8 cellular contexts compared by ENCODE assay signal in the genomic region with DNA sequence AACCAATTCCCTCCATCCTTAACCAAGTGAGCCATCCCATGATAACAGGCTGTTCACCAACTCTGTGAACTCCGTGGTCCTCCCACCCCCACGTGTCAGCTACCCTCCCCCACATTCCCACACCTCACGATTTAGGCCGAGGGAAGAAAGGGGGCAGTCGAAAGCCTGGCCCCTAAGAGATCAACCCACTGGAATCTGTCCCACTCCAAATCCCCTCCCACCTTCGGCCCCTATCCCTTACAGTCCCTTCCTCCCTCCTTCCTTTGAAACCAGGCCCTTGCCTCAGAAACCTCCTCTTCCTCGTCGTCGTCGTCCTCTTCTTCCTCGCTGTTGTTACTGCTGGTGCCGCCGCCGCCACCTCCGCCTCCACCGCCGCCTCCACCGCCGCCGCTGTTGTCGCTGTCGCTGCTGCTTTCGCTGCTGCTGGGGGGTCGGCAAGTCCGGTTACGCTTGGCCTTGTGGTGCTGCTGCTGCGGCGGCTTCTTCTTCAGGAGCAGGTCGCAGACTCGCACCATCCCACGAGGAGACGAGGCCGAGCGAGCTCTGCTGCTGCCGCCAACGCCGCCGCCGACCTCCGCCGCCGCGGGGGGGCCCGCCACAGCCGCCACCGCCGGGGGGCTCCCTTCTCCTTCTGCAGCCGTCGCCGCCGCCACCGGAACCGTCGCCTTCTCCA. TPM values are rescaled to one million over a fixed set of nuclear protein-coding genes. Genes with fewer than 3 reads are reported as not detected.
DNase-seq lines count a peak whose midpoint lies in the region; ATAC-seq, FAIRE-seq and TF ChIP-seq lines count a peak whose summit lies in the region.

No MANE protein-coding gene starts in this region.

- H4K20me1 ChIP-seq in SK-N-SH (ENCODE audit: insufficient read depth) = peaks cover 40% of the 10 kb centered on the region

- H3K4ac ChIP-seq in mesenchymal stem cell (ENCODE audit: low read depth in 1 of 2, low read length in 2 of 2) = peak overlapping the region; percentile 66 to 100

- intact Hi-C loops in dorsolateral prefrontal cortex (cut with DNase I) (loop anchor here (1.0 to 10.0 kb wide), 5 partner anchors 35 to 553 kb away; a partner anchor contains a TSS), tibial artery (cut with DNase I; ENCODE audit: low total_unique reads) (loop anchor here (5.0 kb wide), 2 partner anchors 131 to 191 kb away; a partner anchor contains a TSS)

- peak overlapping the region; percentile 97 for H2BK15ac ChIP-seq in mesenchymal stem cell (ENCODE audit: low read depth, poor library complexity, severe bottlenecking)

- H3K9ac ChIP-seq in SK-N-SH (peak overlapping the region; percentile 83), mesenchymal stem cell (ENCODE audit: low read length) (peak overlapping the region; percentile 96)

- peak overlapping the region; percentile 75 for H2BK120ac ChIP-seq in mesenchymal stem cell (ENCODE audit: low read depth, low read length)

- H4K8ac ChIP-seq in mesenchymal stem cell (ENCODE audit: low read length) = peak overlapping the region; percentile 78

- H3K4me3 ChIP-seq in SK-N-SH (ENCODE audit: low read depth in 2 of 2, low read length in 1 of 2) (peak overlapping the region; percentile 75 to 94), dorsolateral prefrontal cortex (peak overlapping the region; percentile 50 to 100 (median 87)), mesenchymal stem cell (ENCODE audit: insufficient read depth in 1 of 2, low read depth in 1 of 2, low read length in 2 of 2) (peak overlapping the region; percentile 92 to 100), tibial artery (peak overlapping the region; percentile 95 to 99)

- peak overlapping the region; percentile 97 for H2BK5ac ChIP-seq in mesenchymal stem cell (ENCODE audit: low read depth, low read length, poor library complexity, severe bottlenecking)

- peak; percentile 33 for FAIRE-seq in GM19239 (lab: Jason Lieb, UNC)

- no peak for TF ChIP-seq EP300 in SK-N-SH (IDR thresholded peaks at IDR 0.05; ENCODE audit: borderline replicate concordance in 1 of 2, low read depth in 1 of 2, low read length in 1 of 2)

- TF ChIP-seq CTCF in SK-N-SH (IDR thresholded peaks at IDR 0.05) (peak; percentile 52), dorsolateral prefrontal cortex (IDR thresholded peaks at IDR 0.05 in 54 of 56, conservative IDR thresholded peaks at IDR 0.05 in 2 of 56; ENCODE audit: low read depth in 1 of 56, partially characterized antibody in 56 of 56) (peak in 44 of 56 donors; percentile 9 to 66 (median 44)), tibial artery (IDR thresholded peaks at IDR 0.05) (peak in 1 of 2 experiments; percentile 18)

- peak overlapping the region in 1 of 2 experiments; percentile 100 for H3K14ac ChIP-seq in mesenchymal stem cell (ENCODE audit: low read length in 2 of 2)

- H3K4me1 ChIP-seq in SK-N-SH (ENCODE audit: control insufficient read depth in 1 of 2, insufficient read depth in 2 of 2, low read depth in 1 of 2, low read length in 1 of 2) (peaks cover 7 to 9% of the 10 kb centered on the region in 2 experiments; a peak in 2 of 4 replicates), mesenchymal stem cell (ENCODE audit: control insufficient read depth, insufficient read depth, low read depth, low read length) (peaks cover 1% of the 10 kb centered on the region), tibial artery (peaks cover 0 to 61% (median 38%) of the 10 kb centered on the region in 4 donors)

- WGBS in SK-N-SH (ENCODE audit: low lambda C conversion rate) = under 1% methylated on average over 32 of the region's 54 CpGs
- WGBS in mesenchymal stem cell = 0% methylated on average over 38 of the region's 54 CpGs

- H2AK5ac ChIP-seq in mesenchymal stem cell (ENCODE audit: low read length, severe bottlenecking) = no peak overlapping the region

- H4K91ac ChIP-seq in mesenchymal stem cell (ENCODE audit: low read length) = peak overlapping the region; percentile 84

- H3K9me2 ChIP-seq in SK-N-SH = no peaks in the 10 kb centered on the region

- peak overlapping the region; percentile 69 to 100 for H3K23ac ChIP-seq in mesenchymal stem cell (ENCODE audit: low read length in 2 of 2)

- peak overlapping the region; percentile 95 to 100 for H3K18ac ChIP-seq in mesenchymal stem cell (ENCODE audit: low read depth in 1 of 2, low read length in 2 of 2)

- ATAC-seq in HG03175 (IDR thresholded peaks at IDR 0.05; ENCODE audit: unreplicated experiment) = peak; percentile 33

- peaks cover 36% of the 10 kb centered on the region for H3F3A ChIP-seq in SK-N-SH (replicated peaks; ENCODE audit: insufficient read depth)

- H3K79me1 ChIP-seq in mesenchymal stem cell (replicated peaks; ENCODE audit: low read length, poor library complexity, severe bottlenecking) = peaks cover 4% of the 10 kb centered on the region

- H3K9me3 ChIP-seq in SK-N-SH (no peaks in the 10 kb centered on the region), mesenchymal stem cell (ENCODE audit: control insufficient read depth, low read length) (no peaks in the 10 kb centered on the region), tibial artery (no peaks in the 10 kb centered on the region)

- H2AFZ ChIP-seq in SK-N-SH (ENCODE audit: low read depth) = peak overlapping the region; percentile 77; the same call in 1 of the 2 replicates
- peak overlapping the region; percentile 88 for H2AFZ ChIP-seq in mesenchymal stem cell (ENCODE audit: low read depth, low read length)

- H3K4me2 ChIP-seq in SK-N-SH = peak overlapping the region; percentile 87
- peak overlapping the region; percentile 79 for H3K4me2 ChIP-seq in mesenchymal stem cell (ENCODE audit: low read length, poor library complexity, severe bottlenecking)

- TF ChIP-seq RAD21 in SK-N-SH (IDR thresholded peaks at IDR 0.05; ENCODE audit: low read length) = no peak

- POLR2A ChIA-PET in SK-N-SH (lab: Yijun Ruan, JAX) = interaction anchor here (0.6 to 1.9 kb wide), 5 partner anchors 35 to 177 kb away, joined by 3 to 8 read pairs (median 4); no protein-coding TSS in a partner anchor

- peak overlapping the region; percentile 94 to 99 for H3K27ac ChIP-seq in SK-N-SH (ENCODE audit: low read depth in 2 of 2, low read length in 1 of 2)
- peak overlapping the region; percentile 76 to 100 (median 98) for H3K27ac ChIP-seq in dorsolateral prefrontal cortex
- peak overlapping the region; percentile 74 for H3K27ac ChIP-seq in mesenchymal stem cell (ENCODE audit: low read length, poor library complexity, severe bottlenecking)
- H3K27ac ChIP-seq in tibial artery = peak overlapping the region; percentile 95 to 98

- peaks cover 79% of the 10 kb centered on the region for H3K79me2 ChIP-seq in SK-N-SH (ENCODE audit: insufficient read depth)

- no peaks in the 10 kb centered on the region for H3K27me3 ChIP-seq in SK-N-SH (ENCODE audit: insufficient read depth)
- no peaks in the 10 kb centered on the region for H3K27me3 ChIP-seq in dorsolateral prefrontal cortex
- H3K27me3 ChIP-seq in mesenchymal stem cell (ENCODE audit: control insufficient read depth in 1 of 2, insufficient read depth in 1 of 2, low read length in 2 of 2) = no peaks in the 10 kb centered on the region
- no peaks in the 10 kb centered on the region for H3K27me3 ChIP-seq in tibial artery

- DNase-seq in NCI-H2029 (lab: John Stamatoyannopoulos, UW) = peak; percentile 23
- no peak for DNase-seq in NCI-H2029 treated with DMSO at 0.1 percent for 48 hours (lab: John Stamatoyannopoulos, UW)
- DNase-seq in GM19239 (ENCODE audit: insufficient read length, low spot score) = no peak
- DNase-seq in SK-N-SH = peak; percentile 57
- DNase-seq in dorsolateral prefrontal cortex = no peak
- peak; percentile 68 for DNase-seq in mesenchymal stem cell
- peak; percentile 26 to 71 for DNase-seq in tibial artery

- H3K36me3 ChIP-seq in SK-N-SH (replicated peaks in 1 of 2; ENCODE audit: control insufficient read depth in 1 of 2, insufficient read depth in 2 of 2, low read length in 1 of 2) (peaks cover 19 to 24% of the 10 kb centered on the region in 2 experiments), mesenchymal stem cell (ENCODE audit: control insufficient read depth in 1 of 2, insufficient read depth in 2 of 2, low read depth in 1 of 2, low read length in 2 of 2) (peaks cover 0 to 6% of the 10 kb centered on the region in 2 experiments), tibial artery (peaks cover 0 to 3% (median 0%) of the 10 kb centered on the region in 3 donors)

- CTCF ChIA-PET in SK-N-SH (lab: Yijun Ruan, JAX) = interaction anchor here (0.8 to 6.9 kb wide), 20 partner anchors 8 to 222 kb away, joined by 3 to 48 read pairs (median 4); a partner anchor contains a TSS

- peak overlapping the region in 1 of 2 experiments; percentile 92 for H2BK12ac ChIP-seq in mesenchymal stem cell (ENCODE audit: low read length in 2 of 2)

TF ChIP-seq in SK-N-SH, 30 proteins besides CTCF, POLR2A, EP300 and RAD21:
- TF ChIP-seq SIN3A (IDR thresholded peaks at IDR 0.05; ENCODE audit: borderline replicate concordance, low read depth, low read length) = 0 out of 2 replicates have a peak, but pooled peaks have one; percentile 14
- 0 out of 2 replicates have a peak, but pooled peaks have one; percentile 5 for TF ChIP-seq RCOR1 (IDR thresholded peaks at IDR 0.05; ENCODE audit: low read length)
- TF ChIP-seq EZH2phosphoT487 (IDR thresholded peaks at IDR 0.05; ENCODE audit: borderline replicate concordance, low read depth) = no peak
- TF ChIP-seq, protein P1, sequence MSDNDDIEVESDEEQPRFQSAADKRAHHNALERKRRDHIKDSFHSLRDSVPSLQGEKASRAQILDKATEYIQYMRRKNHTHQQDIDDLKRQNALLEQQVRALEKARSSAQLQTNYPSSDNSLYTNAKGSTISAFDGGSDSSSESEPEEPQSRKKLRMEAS (IDR thresholded peaks at IDR 0.05; ENCODE audit: low read depth) = peak; percentile 45; the same call in 1 of the 2 replicates

RNA-seq across cellular contexts. Expression of a gene that starts 0.5 kb away (rescaled TPM):
- 25.6 and 33.1 TPM in 2 replicates for polyA plus RNA-seq in SK-N-SH (2012; rRNA removed)
- 18.1 and 26.1 TPM in 2 replicates for polyA plus RNA-seq in SK-N-SH (2012; cell fraction: cytosol; rRNA removed)
- polyA plus RNA-seq in SK-N-SH (2012; cell fraction: nucleus; rRNA removed) = 23.1 and 53.8 TPM in 2 replicates
- 100 to 1,000 TPM in 88 of 120 experiments, 10 to 100 TPM in 32; 75.6 to 126 (median 105) TPM for total RNA-seq in dorsolateral prefrontal cortex
- 28.5 TPM for polyA plus RNA-seq in mesenchymal stem cell (2013, experiment 1 of 2)
- polyA plus RNA-seq in mesenchymal stem cell (2013, experiment 2 of 2) = 27.3 TPM

Comparison
In these comparisons a context has a peak if more than half of its experiments do, and no peak if none do; other contexts are left out.
1. DNase-seq: peak in NCI-H2029 (single experiment), SK-N-SH (single experiment), mesenchymal stem cell (single experiment) and tibial artery (2 of 2); none in NCI-H2029 treated with DMSO at 0.1 percent for 48 hours (single experiment), GM19239 (single experiment) and dorsolateral prefrontal cortex (0 of 10).
2. Peak in every context shown above with its lines, with median percentiles within 50 percentile points of each other: H3K27ac ChIP-seq and H3K4me3 ChIP-seq.